In the genomic region with DNA sequence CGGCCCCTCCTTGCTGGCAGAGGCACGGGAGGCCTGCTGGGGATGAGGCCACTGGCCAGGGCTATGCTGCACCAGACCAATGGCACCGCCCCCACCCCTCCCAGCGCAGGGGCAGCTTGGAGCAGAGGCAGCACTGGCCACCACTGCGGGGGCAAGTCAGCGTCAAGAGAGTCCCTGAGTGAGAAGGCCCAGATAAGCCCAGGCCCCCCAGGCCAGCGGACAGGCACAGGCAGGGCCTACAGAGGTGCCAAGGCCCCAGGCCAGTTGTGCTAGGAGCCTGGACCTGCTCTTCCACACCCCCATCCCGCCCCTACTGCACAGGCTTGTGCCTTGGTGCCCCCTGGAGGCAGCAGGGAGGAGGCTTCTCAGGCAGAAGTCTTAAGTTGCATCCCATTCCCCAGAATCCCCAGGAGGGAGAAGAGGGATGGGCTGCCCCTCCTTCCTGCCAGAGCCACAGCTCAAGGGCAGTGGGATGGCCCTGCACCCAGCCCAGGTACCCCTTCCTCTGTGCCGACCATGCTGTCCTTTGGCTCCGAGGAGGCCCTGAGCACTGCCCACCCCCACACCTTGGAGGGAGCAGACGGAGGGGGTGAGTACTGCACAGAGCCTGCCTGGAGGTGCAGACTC, we compare ENCODE assay signal across 8 cellular contexts. TPM values are rescaled to one million over a fixed set of nuclear protein-coding genes. Genes with fewer than 3 reads are reported as not detected.
DNase-seq lines count a peak whose midpoint lies in the region; ATAC-seq and TF ChIP-seq lines count a peak whose summit lies in the region.

No MANE protein-coding gene starts in this region.

- no peak for ATAC-seq in GM21381 (IDR thresholded peaks at IDR 0.05; ENCODE audit: unreplicated experiment)

- no peak overlapping the region for H3K4me3 ChIP-seq in lower leg skin (ENCODE audit: low read depth, poor library complexity, severe bottlenecking)

- intact Hi-C loops in lower leg skin (cut with DNase I; ENCODE audit: low total_unique reads): loop anchor here (5.0 kb wide), 1 partner anchor 373 kb away; no protein-coding TSS in a partner anchor

- DNase-seq in NCI-H1417 (lab: John Stamatoyannopoulos, UW): peak; percentile 23 to 76 (median 48)
- DNase-seq in NCI-H1417 treated with DMSO at 0.1 percent for 48 hours (lab: John Stamatoyannopoulos, UW): no peak
- peak; percentile 76 for DNase-seq in M059J (ENCODE audit: low read depth)
- DNase-seq in T follicular helper cell (ENCODE audit: low read depth): peak; percentile 33
- peak; percentile 28 for DNase-seq in dedifferentiated amniotic fluid mesenchymal stem cell (ENCODE audit: extremely low spot score)
- peak; percentile 73 to 92 for DNase-seq in lower leg skin (ENCODE audit: low spot score in 2 of 2)
- peak; percentile 66 for DNase-seq in stromal cell of bone marrow (ENCODE audit: low read depth)

- WGBS in lower leg skin, 2 donors: 54 to 63% methylated on average over 4 to 8 of the region's 11 CpGs

- TF ChIP-seq POLR2A in lower leg skin (IDR thresholded peaks at IDR 0.05): no peak

- peak in 1 of 3 donors; percentile 43 for TF ChIP-seq CTCF in lower leg skin (IDR thresholded peaks at IDR 0.05)

RNA-seq across cellular contexts. Expression of a gene that starts 35.8 kb away (rescaled TPM):
- 55.3 and 55.8 TPM in 2 replicates for total RNA-seq in M059J (2014; rRNA removed; shearing (Covaris generic))
- 10 to 100 TPM; 42.9 to 62.7 (median 56.8) TPM for total RNA-seq in lower leg skin

RNA-seq across cellular contexts. Expression of a gene that starts 36.4 kb away (rescaled TPM):
- total RNA-seq in M059J (2014; rRNA removed; shearing (Covaris generic)): 11.3 and 16.3 TPM in 2 replicates
- total RNA-seq in lower leg skin: 10 to 100 TPM; 29.1 to 49.1 (median 42.9) TPM

RNA-seq across cellular contexts. Expression of a gene that starts 43.2 kb away (rescaled TPM):
- total RNA-seq in M059J (2014; rRNA removed; shearing (Covaris generic)): 0.10 TPM in 1 of 2 replicates, not detected in the other
- 1 to 10 TPM in 1 of 4 donors, under 1 TPM in 2, not detected in 1; 0.19 to 1.2 (median 0.39) TPM for total RNA-seq in lower leg skin
